In the genomic region with DNA sequence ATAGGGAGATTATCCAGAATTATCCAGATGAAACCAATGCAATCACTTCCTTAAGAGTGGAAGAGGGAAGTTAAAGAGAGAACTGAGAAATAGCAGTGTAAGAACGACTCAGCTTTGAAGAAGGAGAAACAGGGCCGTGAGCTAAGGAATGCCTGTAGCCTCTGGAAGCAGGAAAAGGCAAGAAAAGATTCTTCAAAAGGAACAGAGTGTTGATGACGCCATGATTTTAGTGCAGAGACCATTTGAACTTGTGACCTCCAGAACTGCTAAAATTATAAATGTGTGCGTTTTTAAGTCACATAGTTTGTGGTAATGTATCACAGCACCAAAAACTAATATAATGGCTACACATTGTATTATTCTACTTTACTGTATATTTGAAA, we compare ENCODE assay signal across 8 cellular contexts. TPM values are rescaled to one million over a fixed set of nuclear protein-coding genes. Genes with fewer than 3 reads are reported as not detected.
DNase-seq lines count a peak whose midpoint lies in the region; ATAC-seq lines count a peak whose summit lies in the region.

No MANE protein-coding gene starts in this region.

- no peak for ATAC-seq in activated naive CD8-positive, alpha-beta T cell treated with anti-CD3 and anti-CD28 coated beads, Interleukin-2, amount 10 ng/mL, durations not matched to agents 7 days and 5 days (ENCODE audit: low read depth)

- no peaks in the 10 kb centered on the region for H3K27me3 Mint-ChIP-seq in activated naive CD8-positive, alpha-beta T cell treated with anti-CD3 and anti-CD28 coated beads, Interleukin-2, amount 10 ng/mL, durations not matched to agents 7 days and 5 days

- DNase-seq in AML-193 (lab: John Stamatoyannopoulos, UW) (peak; percentile 51 to 63), HT1080 (ENCODE audit: low read depth) (peak; percentile 6), medulla oblongata (ENCODE audit: extremely low spot score) (peak; percentile 46), NCI-H187 (lab: John Stamatoyannopoulos, UW) (no peak), nucleus accumbens (lab: John Stamatoyannopoulos, UW) (no peak), activated gamma-delta T cell (lab: John Stamatoyannopoulos, UW) (no peak), DMS153 treated with DMSO at 0.1 percent for 48 hours (lab: John Stamatoyannopoulos, UW; ENCODE audit: unreplicated experiment) (no peak)
- DNase-seq in activated naive CD8-positive, alpha-beta T cell treated with anti-CD3 and anti-CD28 coated beads, Interleukin-2, amount 10 ng/mL, durations not matched to agents 7 days and 5 days, result no peak

- no peaks in the 10 kb centered on the region for H3K9me3 Mint-ChIP-seq in activated naive CD8-positive, alpha-beta T cell treated with anti-CD3 and anti-CD28 coated beads, Interleukin-2, amount 10 ng/mL, durations not matched to agents 7 days and 5 days

- H3K27ac Mint-ChIP-seq in activated naive CD8-positive, alpha-beta T cell treated with anti-CD3 and anti-CD28 coated beads, Interleukin-2, amount 10 ng/mL, durations not matched to agents 7 days and 5 days, result no peak overlapping the region

- POLR2A ChIA-PET in activated naive CD8-positive, alpha-beta T cell treated with anti-CD3 and anti-CD28 coated beads, Interleukin-2, amount 10 ng/mL, durations not matched to agents 7 days and 5 days (lab: Charles Lee), result interaction anchor here (1.4 kb wide), 1 partner anchor 9 kb away, joined by 7 read pairs; no protein-coding TSS in a partner anchor

- peaks cover 23% of the 10 kb centered on the region for H3K4me1 Mint-ChIP-seq in activated naive CD8-positive, alpha-beta T cell treated with anti-CD3 and anti-CD28 coated beads, Interleukin-2, amount 10 ng/mL, durations not matched to agents 7 days and 5 days

- peaks cover 9% of the 10 kb centered on the region for H3K36me3 Mint-ChIP-seq in activated naive CD8-positive, alpha-beta T cell treated with anti-CD3 and anti-CD28 coated beads, Interleukin-2, amount 10 ng/mL, durations not matched to agents 7 days and 5 days

- peak overlapping the region; percentile 6 for H3K4me3 Mint-ChIP-seq in activated naive CD8-positive, alpha-beta T cell treated with anti-CD3 and anti-CD28 coated beads, Interleukin-2, amount 10 ng/mL, durations not matched to agents 7 days and 5 days

RNA-seq across cellular contexts. Expression of a gene that starts 32.7 kb away (rescaled TPM):
- total RNA-seq in HT1080 (2014; rRNA removed; shearing (Covaris generic)), result 23.1 and 32.1 TPM in 2 replicates
- polyA plus RNA-seq in HT1080 (2015; cell fraction: cytosol; rRNA removed), result 26.7 and 29.3 TPM in 2 replicates
- polyA plus RNA-seq in HT1080 (2015; cell fraction: nucleus; rRNA removed), result 15.2 and 17.3 TPM in 2 replicates
- total RNA-seq in activated naive CD8-positive, alpha-beta T cell treated with anti-CD3 and anti-CD28 coated beads, Interleukin-2, amount 10 ng/mL, durations not matched to agents 7 days and 5 days, result 10 to 100 TPM; 66.1 to 73.8 TPM

Comparison
In these comparisons a context has a peak if more than half of its experiments do, and no peak if none do; other contexts are left out.
1. DNase-seq: peak in AML-193 (2 of 2), HT1080 (single experiment) and medulla oblongata (single experiment); none in activated naive CD8-positive, alpha-beta T cell treated with anti-CD3 and anti-CD28 coated beads, Interleukin-2, amount 10 ng/mL, durations not matched to agents 7 days and 5 days (single experiment), NCI-H187 (0 of 2), nucleus accumbens (0 of 56), activated gamma-delta T cell (single experiment) and DMS153 treated with DMSO at 0.1 percent for 48 hours (single experiment).